In genomic region chr1:233440952-233441401, GRCh38 we compare ENCODE assay signal across 9 cellular contexts.
A peak's percentile ranks its signal among the peaks of the same experiment; 100 is the strongest.
DNase-seq lines count a peak whose midpoint lies in the region; ATAC-seq, FAIRE-seq and TF ChIP-seq lines count a peak whose summit lies in the region.
"Had no signal": no experiment of that assay in that cellular context is flagged by ENCODE, and none has a peak within 500 bp of the region (broad histone marks: within the 10 kb centered on the region; RNA-seq: fewer than 3 reads in every experiment).

No MANE protein-coding gene starts in this region.

- peak; percentile 90 for FAIRE-seq in keratinocyte (lab: Jason Lieb, UNC)

- BruUV-seq in MCF 10A (replicated peaks; lab: Mats Ljungman, UMichigan), result no TSS peak

- no peaks in the 10 kb centered on the region for H3K9me1 ChIP-seq in keratinocyte (ENCODE audit: control insufficient read depth, extremely low read depth, insufficient read depth, low read length)

- no peaks in the 10 kb centered on the region for H3K27me3 Mint-ChIP-seq in MCF 10A (ENCODE audit: insufficient read depth, unreplicated experiment)
- H3K27me3 Mint-ChIP-seq in type B pancreatic cell, result peaks cover 16% of the 10 kb centered on the region

- H3K27me3 ChIP-seq in keratinocyte (ENCODE audit: control insufficient read depth, extremely low read depth, insufficient read depth, low read length) (no peaks in the 10 kb centered on the region), gastrocnemius medialis (peaks cover 0 to 3% (median 0%) of the 10 kb centered on the region in 3 donors)

- POLR2A ChIA-PET in MCF 10A (lab: Yijun Ruan, JAX), result interaction anchor here (0.6 to 2.5 kb wide), 24 partner anchors 9 to 887 kb away, joined by 3 to 16 read pairs (median 3); partner anchors contain the start of genes KCNK1 and SLC35F3

- dilution Hi-C loops in keratinocyte (cut with MboI; ENCODE audit: extremely low pct_ligation_motif_present, low sequenced_read_pairs), result no loop called here

- CTCF ChIA-PET in MCF 10A (lab: Yijun Ruan, JAX), result interaction anchor here (0.6 to 8.3 kb wide), 159 partner anchors 8 to 1561 kb away, joined by 3 to 230 read pairs (median 5); partner anchors contain the start of genes KCNK1 and SLC35F3

- H3K4me1 Mint-ChIP-seq in MCF 10A (ENCODE audit: insufficient read depth, unreplicated experiment) (peaks cover 18% of the 10 kb centered on the region), type B pancreatic cell (ENCODE audit: unreplicated experiment) (no peaks in the 10 kb centered on the region)

- no peaks in the 10 kb centered on the region for H3K36me3 Mint-ChIP-seq in MCF 10A (ENCODE audit: insufficient read depth, unreplicated experiment)
- H3K36me3 Mint-ChIP-seq in type B pancreatic cell, result no peaks in the 10 kb centered on the region
- H3K36me3 Mint-ChIP-seq: activated naive CD8-positive, alpha-beta T cell had no signal

- no peak overlapping the region for H3K4me2 ChIP-seq in keratinocyte (ENCODE audit: control insufficient read depth, extremely low read depth, insufficient read depth, low read depth, low read length)

- H3K4me3 Mint-ChIP-seq in MCF 10A (ENCODE audit: unreplicated experiment) (no peak overlapping the region), type B pancreatic cell (no peak overlapping the region)
- H3K4me3 Mint-ChIP-seq: activated naive CD8-positive, alpha-beta T cell had no signal

- H2AFZ ChIP-seq in keratinocyte (ENCODE audit: control insufficient read depth, low read length), result no peak overlapping the region

- H3K9me3 Mint-ChIP-seq in MCF 10A (ENCODE audit: unreplicated experiment) (peaks cover 4% of the 10 kb centered on the region), type B pancreatic cell (peaks cover 7% of the 10 kb centered on the region)

- TF ChIP-seq CTCF in MCF 10A (IDR thresholded peaks at IDR 0.05; ENCODE audit: unreplicated experiment) (peak; percentile 99), keratinocyte (optimal IDR thresholded peaks at IDR 0.05 in 1 of 3, IDR thresholded peaks at IDR 0.05 in 1 of 3, conservative IDR thresholded peaks at IDR 0.05 in 1 of 3; ENCODE audit: extremely low read depth in 1 of 3, insufficient read depth in 2 of 3, low read length in 3 of 3) (peak; percentile 45 to 78 (median 64)), type B pancreatic cell (conservative IDR thresholded peaks at IDR 0.05) (peak; percentile 87), gastrocnemius medialis (IDR thresholded peaks at IDR 0.05 in 4 of 5, conservative IDR thresholded peaks at IDR 0.05 in 1 of 5) (no peak)

- ATAC-seq in HG03432 (IDR thresholded peaks at IDR 0.05; ENCODE audit: unreplicated experiment), result peak; percentile 66
- ATAC-seq in gastrocnemius medialis, result no peak

- no peak for TF ChIP-seq POLR2A in gastrocnemius medialis (IDR thresholded peaks at IDR 0.05)

- H4K20me1 ChIP-seq in keratinocyte (ENCODE audit: control insufficient read depth, extremely low read depth, insufficient read depth, low read length), result no peaks in the 10 kb centered on the region

- DNase-seq in NCI-H82 (lab: John Stamatoyannopoulos, UW) (peak; percentile 80), NCI-H82 treated with DMSO at 0.1 percent for 48 hours (lab: John Stamatoyannopoulos, UW; ENCODE audit: unreplicated experiment) (no peak), NCI-H526 (lab: John Stamatoyannopoulos, UW) (peak; percentile 2 to 57), MCF 10A (ENCODE audit: unreplicated experiment) (peak; percentile 90), keratinocyte (ENCODE audit: low read depth, low spot score) (peak; percentile 21), type B pancreatic cell (ENCODE audit: extremely low spot score, unreplicated experiment) (no peak), gastrocnemius medialis (no peak)

- H3K79me2 ChIP-seq in keratinocyte (ENCODE audit: control insufficient read depth, insufficient read depth, low read length), result no peaks in the 10 kb centered on the region

- no peak overlapping the region for H3K27ac Mint-ChIP-seq in MCF 10A (ENCODE audit: low read depth, unreplicated experiment)
- H3K27ac Mint-ChIP-seq in type B pancreatic cell, result no peak overlapping the region
- H3K27ac Mint-ChIP-seq: activated naive CD8-positive, alpha-beta T cell had no signal

- H3K9ac ChIP-seq in keratinocyte (ENCODE audit: control insufficient read depth, extremely low read depth, insufficient read depth, low read length), result no peak overlapping the region

- intact Hi-C loops in MCF 10A (cut with micrococcal nuclease), result loop anchor here (1.0 to 5.0 kb wide), 8 partner anchors 46 to 672 kb away; partner anchors contain the start of gene SLC35F3
- intact Hi-C loops in gastrocnemius medialis (cut with DNase I; ENCODE audit: low total_unique reads), result no loop called here

- peaks cover 6% of the 10 kb centered on the region for H3K4me1 ChIP-seq in keratinocyte (ENCODE audit: control insufficient read depth, extremely low read depth, insufficient read depth, low read length)
- H3K4me1 ChIP-seq in gastrocnemius medialis, result no peaks in the 10 kb centered on the region

- H3K4me3 ChIP-seq in keratinocyte (ENCODE audit: control insufficient read depth in 2 of 3, extremely low read depth in 1 of 3, insufficient read depth in 2 of 3, low read depth in 1 of 3, low read length in 3 of 3), result no peak overlapping the region
- H3K4me3 ChIP-seq in gastrocnemius medialis, result no peak overlapping the region

- H3K36me3 ChIP-seq in keratinocyte (ENCODE audit: control insufficient read depth in 2 of 2, extremely low read depth in 1 of 2, insufficient read depth in 2 of 2, low read length in 2 of 2), result no peaks in the 10 kb centered on the region
- no peaks in the 10 kb centered on the region for H3K36me3 ChIP-seq in gastrocnemius medialis

- H3K9me3 ChIP-seq in keratinocyte (ENCODE audit: control insufficient read depth, low read depth, low read length) (no peaks in the 10 kb centered on the region), gastrocnemius medialis (no peaks in the 10 kb centered on the region)

- H3K27ac ChIP-seq in keratinocyte (ENCODE audit: control insufficient read depth, insufficient read depth, low read length), result no peak overlapping the region
- H3K27ac ChIP-seq in gastrocnemius medialis, result no peak overlapping the region

- in situ Hi-C loops in gastrocnemius medialis (cut with MboI; ENCODE audit: low sequenced_read_pairs in 4 of 4), result loop anchor here in 2 of 4 donors (25.0 kb wide), 2 partner anchors 346 to 371 kb away; no protein-coding TSS in a partner anchor

Comparison
In these comparisons a context has a peak if more than half of its experiments do, and no peak if none do; other contexts are left out.
1. DNase-seq: peak in NCI-H82 (single experiment), NCI-H526 (2 of 2), MCF 10A (single experiment) and keratinocyte (single experiment); none in NCI-H82 treated with DMSO at 0.1 percent for 48 hours (single experiment), type B pancreatic cell (single experiment) and gastrocnemius medialis (0 of 2).
2. CTCF ChIP-seq: peak in MCF 10A (single experiment), keratinocyte (3 of 3) and type B pancreatic cell (single experiment); none in gastrocnemius medialis (0 of 5).